21 cellular contexts compared by ENCODE assay signal in genomic region chr11:91871791-91872190, GRCh38.
DNase-seq lines count a peak whose midpoint lies in the region; ATAC-seq and TF ChIP-seq lines count a peak whose summit lies in the region.
"Had no signal": no experiment of that assay in that cellular context is flagged by ENCODE, and none has a peak within 500 bp of the region (broad histone marks: within the 10 kb centered on the region; RNA-seq: fewer than 3 reads in every experiment).

No MANE protein-coding gene starts in this region.

- TF ChIP-seq CTCF in Loucy (conservative IDR thresholded peaks at IDR 0.05; ENCODE audit: low read length) = no peak
- TF ChIP-seq CTCF in colonic mucosa (IDR thresholded peaks at IDR 0.05) = no peak

- H2AFZ ChIP-seq in Loucy (ENCODE audit: low read length) = no peak overlapping the region

- no peaks in the 10 kb centered on the region for H3K79me2 ChIP-seq in Loucy (ENCODE audit: insufficient read depth, low read length)

- H3K4me1 ChIP-seq in Loucy (ENCODE audit: insufficient read depth, low read length, poor library complexity, severe bottlenecking) (peaks cover 86% of the 10 kb centered on the region), colonic mucosa (no peaks in the 10 kb centered on the region)
- H3K4me1 ChIP-seq: HAP-1 had no signal

- H3K4me2 ChIP-seq in Loucy (ENCODE audit: low read depth, low read length, poor library complexity, severe bottlenecking) = peak overlapping the region; percentile 76

- no peaks in the 10 kb centered on the region for H3K9me3 ChIP-seq in Loucy (ENCODE audit: insufficient read depth, low read depth, low read length)
- no peaks in the 10 kb centered on the region for H3K9me3 ChIP-seq in colonic mucosa
- H3K9me3 ChIP-seq: HAP-1, thoracic aorta had no signal

- no peak for ATAC-seq in HG02759 (IDR thresholded peaks at IDR 0.05; ENCODE audit: unreplicated experiment)
- ATAC-seq in stimulated activated naive CD8-positive, alpha-beta T cell treated with anti-CD3 and anti-CD28 coated beads, Interleukin-15, Interleukin-2, amounts not matched to agents 100 U/mL and 50 U/mL, for 24 hours = no peak
- ATAC-seq: CD8-positive, alpha-beta T cell; stimulated activated effector memory CD8-positive, alpha-beta T cell treated with anti-CD3 and anti-CD28 coated beads, Interleukin-12 subunit alpha, Interleukin-12 subunit beta, amount 100 ng/mL, for 72 hours; T-helper 17 cell had no signal

- no peaks in the 10 kb centered on the region for H3K27me3 ChIP-seq in Loucy (ENCODE audit: insufficient read depth, low read length, poor library complexity, severe bottlenecking)
- H3K27me3 ChIP-seq in colonic mucosa = no peaks in the 10 kb centered on the region

- no peaks in the 10 kb centered on the region for H3K9me2 ChIP-seq in Loucy (replicated peaks; ENCODE audit: low read depth, low read length)

- intact Hi-C loops in colonic mucosa (cut with DNase I) = no loop called here

- peaks cover 14% of the 10 kb centered on the region; the same call in 1 of the 2 replicates for H3F3A ChIP-seq in Loucy (ENCODE audit: low read depth)

- H3K27ac ChIP-seq in colonic mucosa = no peak overlapping the region
- H3K27ac ChIP-seq: thoracic aorta had no signal

- peak overlapping the region; percentile 67 for H3K9ac ChIP-seq in Loucy (ENCODE audit: low read depth, low read length, poor library complexity, severe bottlenecking)
- no peak overlapping the region for H3K9ac ChIP-seq in colonic mucosa (ENCODE audit: low read depth in 2 of 2, low read length in 2 of 2)

- peak overlapping the region; percentile 53 for H3K4me3 ChIP-seq in Loucy (ENCODE audit: low read length, poor library complexity, severe bottlenecking)
- H3K4me3 ChIP-seq in colonic mucosa = no peak overlapping the region
- H3K4me3 ChIP-seq: HAP-1, thoracic aorta had no signal

- DNase-seq in EH (ENCODE audit: low read depth) (peak; percentile 20), colonic mucosa (peak; percentile 23), renal cortical epithelial cell (ENCODE audit: low read depth) (peak; percentile 67)
- no peak for DNase-seq in activated CD8-positive, alpha-beta memory T cell treated with anti-CD3 and anti-CD28 coated beads, Interleukin-2, amount 50 U/mL, for 4 hours
- no peak for DNase-seq in stimulated activated CD4-positive, alpha-beta T cell treated with anti-CD3 and anti-CD28 coated beads, Interleukin-2, amount 100 ng/mL, for 24 hours
- DNase-seq in stimulated activated naive CD8-positive, alpha-beta T cell treated with anti-CD3 and anti-CD28 coated beads, Interleukin-15, Interleukin-2, amounts not matched to agents 100 U/mL and 50 U/mL, for 24 hours = no peak
- DNase-seq: activated CD4-positive, alpha-beta T cell treated with anti-CD3 and anti-CD28 coated beads, Interleukin-2, amount 10 ng/mL, durations not matched to agents 7 days and 5 days; activated gamma-delta T cell; CD8-positive, alpha-beta T cell; DND-41; NCI-H1105; NCI-H526 treated with DMSO at 0.1 percent for 48 hours; retina; SIG-M5; stimulated activated CD4-positive, alpha-beta T cell treated with anti-CD3 and anti-CD28 coated beads, Interleukin-15, amount 100 ng/mL, for 24 hours; T-helper 17 cell had no signal

- H4K20me1 ChIP-seq in Loucy (ENCODE audit: insufficient read depth, low read length, poor library complexity, severe bottlenecking) = no peaks in the 10 kb centered on the region

- no peaks in the 10 kb centered on the region for H3K36me3 ChIP-seq in Loucy (ENCODE audit: insufficient read depth, low read length)
- no peaks in the 10 kb centered on the region for H3K36me3 ChIP-seq in colonic mucosa
- H3K36me3 ChIP-seq: HAP-1, thoracic aorta had no signal

Comparison
In these comparisons a context has a peak if more than half of its experiments do, and no peak if none do; other contexts are left out.
1. DNase-seq: peak in EH (single experiment), colonic mucosa (single experiment) and renal cortical epithelial cell (single experiment); none in activated CD8-positive, alpha-beta memory T cell treated with anti-CD3 and anti-CD28 coated beads, Interleukin-2, amount 50 U/mL, for 4 hours (single experiment), stimulated activated CD4-positive, alpha-beta T cell treated with anti-CD3 and anti-CD28 coated beads, Interleukin-2, amount 100 ng/mL, for 24 hours (0 of 2) and stimulated activated naive CD8-positive, alpha-beta T cell treated with anti-CD3 and anti-CD28 coated beads, Interleukin-15, Interleukin-2, amounts not matched to agents 100 U/mL and 50 U/mL, for 24 hours (single experiment).